1 cellular context compared by ENCODE assay signal in genomic region chr6:159727717-159728440, GRCh38.
TF ChIP-seq lines count a peak whose summit lies in the region.

No MANE protein-coding gene starts in this region.

TF ChIP-seq in K562, 482 proteins besides CTCF, POLR2A, EP300 and RAD21 (continued from another document and continues in another):
- TF ChIP-seq RUNX1 (IDR thresholded peaks at IDR 0.05; ENCODE audit: low read depth), result no peak
- TF ChIP-seq DMBX1 (CRISPR knock-in tag; IDR thresholded peaks at IDR 0.05; ENCODE audit: borderline replicate concordance), result no peak
- TF ChIP-seq PHTF2 (CRISPR knock-in tag; IDR thresholded peaks at IDR 0.05), result no peak
- TF ChIP-seq NR3C1 (CRISPR knock-in tag; IDR thresholded peaks at IDR 0.05), result no peak
- no peak for TF ChIP-seq TAF9B (IDR thresholded peaks at IDR 0.05; ENCODE audit: partially characterized antibody)
- no peak for TF ChIP-seq ZFP91 (CRISPR knock-in tag; IDR thresholded peaks at IDR 0.05)
- TF ChIP-seq SMARCA5 (IDR thresholded peaks at IDR 0.05), result no peak
- TF ChIP-seq ASH1L (IDR thresholded peaks at IDR 0.05; ENCODE audit: borderline replicate concordance, low read depth, partially characterized antibody), result no peak
- no peak for TF ChIP-seq IRF9 (tag; IDR thresholded peaks at IDR 0.05)
- TF ChIP-seq ZNF384 (IDR thresholded peaks at IDR 0.05; ENCODE audit: low read depth, low read length), result no peak
- TF ChIP-seq GABPB1 (CRISPR knock-in tag; IDR thresholded peaks at IDR 0.05), result peak; percentile 19
- no peak for TF ChIP-seq STAT5A (IDR thresholded peaks at IDR 0.05; ENCODE audit: borderline replicate concordance, low read length)
- TF ChIP-seq RREB1 (CRISPR knock-in tag; IDR thresholded peaks at IDR 0.05), result 0 out of 2 replicates have a peak, but pooled peaks have one; percentile 28
- TF ChIP-seq KLF16 (IDR thresholded peaks at IDR 0.05), result no peak
- no peak for TF ChIP-seq PHF21A (IDR thresholded peaks at IDR 0.05; ENCODE audit: borderline replicate concordance, low read depth)
- TF ChIP-seq PREB (CRISPR knock-in tag; IDR thresholded peaks at IDR 0.05), result peak; percentile 20; the same call in 1 of the 2 replicates
- no peak for TF ChIP-seq EP400 (IDR thresholded peaks at IDR 0.05)
- TF ChIP-seq ZNF518B (CRISPR knock-in tag; IDR thresholded peaks at IDR 0.05), result no peak
- no peak for TF ChIP-seq ZNF79 (CRISPR knock-in tag; IDR thresholded peaks at IDR 0.05; ENCODE audit: low read depth)
- peak; percentile 81 for TF ChIP-seq E2F3 (CRISPR knock-in tag; IDR thresholded peaks at IDR 0.05)
- no peak for TF ChIP-seq E2F5 (CRISPR knock-in tag; IDR thresholded peaks at IDR 0.05)
- TF ChIP-seq CHAMP1 (IDR thresholded peaks at IDR 0.05), result no peak
- no peak for TF ChIP-seq CBFA2T3 (IDR thresholded peaks at IDR 0.05)
- TF ChIP-seq SIN3A (IDR thresholded peaks at IDR 0.05; ENCODE audit: borderline replicate concordance in 2 of 2, control insufficient read depth in 1 of 2, low read depth in 2 of 2, low read length in 2 of 2), result peak in 1 of 2 experiments; percentile 71; a peak in 1 of 4 replicates
- TF ChIP-seq AFF4 (CRISPR knock-in tag; IDR thresholded peaks at IDR 0.05), result peak; percentile 23
- no peak for TF ChIP-seq RNF219 (CRISPR knock-in tag; IDR thresholded peaks at IDR 0.05)
- TF ChIP-seq MAZ (CRISPR knock-in tag; conservative IDR thresholded peaks at IDR 0.05 in 1 of 2, IDR thresholded peaks at IDR 0.05 in 1 of 2), result peak; percentile 16 to 66
- no peak for TF ChIP-seq NR4A1 (CRISPR knock-in tag; IDR thresholded peaks at IDR 0.05)
- peak; percentile 52; the same call in 1 of the 2 replicates for TF ChIP-seq NR4A1 (tag; IDR thresholded peaks at IDR 0.05)
- no peak for TF ChIP-seq ZSCAN32 (CRISPR knock-in tag; IDR thresholded peaks at IDR 0.05)
